8 cellular contexts compared by ENCODE assay signal in the genomic region with DNA sequence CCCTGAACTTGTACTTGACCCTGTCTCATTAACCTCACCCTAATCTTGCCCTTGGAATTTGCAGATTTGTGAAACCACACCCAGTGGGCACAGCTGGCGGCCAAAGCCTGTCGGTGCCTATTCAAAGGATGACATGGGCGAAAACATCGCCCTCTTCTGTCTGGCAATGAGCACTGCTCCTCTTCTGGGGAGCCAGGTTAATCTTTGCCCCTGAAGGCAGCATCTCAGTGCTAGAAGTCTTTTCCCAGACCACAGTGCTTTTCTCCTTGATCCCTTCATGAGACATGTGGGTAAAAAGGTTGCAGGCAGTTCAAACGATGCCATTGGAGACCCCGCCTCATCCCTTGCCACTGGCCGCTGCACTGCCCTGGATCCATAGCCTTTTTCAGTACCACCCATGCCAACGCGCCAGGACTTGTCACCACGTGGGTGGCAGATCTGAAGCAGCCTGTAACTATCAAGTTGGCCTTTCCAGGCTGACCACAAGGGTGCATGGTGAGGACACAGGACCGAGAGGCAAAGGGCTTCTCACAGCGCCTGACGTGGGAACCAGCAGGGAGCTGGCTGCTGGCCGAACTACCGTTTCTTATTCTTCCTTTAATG. TPM values are rescaled to one million over a fixed set of nuclear protein-coding genes. Genes with fewer than 3 reads are reported as not detected.
DNase-seq lines count a peak whose midpoint lies in the region; ATAC-seq, FAIRE-seq and TF ChIP-seq lines count a peak whose summit lies in the region.

No MANE protein-coding gene starts in this region.

- no peaks in the 10 kb centered on the region for H3K9me2 ChIP-seq in Karpas-422 (replicated peaks; ENCODE audit: insufficient read depth, low read length)

- H3K4me1 ChIP-seq in Karpas-422 (ENCODE audit: low read length) (peaks cover 5% of the 10 kb centered on the region; the same call in 1 of the 2 replicates), right cardiac atrium (ENCODE audit: control insufficient read depth, insufficient read depth, low read length) (peaks cover 2% of the 10 kb centered on the region)

- no peaks in the 10 kb centered on the region for H3K36me3 ChIP-seq in Karpas-422 (ENCODE audit: insufficient read depth, low read length)

- H3K4me3 ChIP-seq in Karpas-422 (ENCODE audit: low read length) (no peak overlapping the region; the same call in 1 of the 2 replicates), right cardiac atrium (ENCODE audit: low read length) (no peak overlapping the region), retinal pigment epithelial cell (ENCODE audit: low read length) (no peak overlapping the region)

- no peaks in the 10 kb centered on the region for H4K20me1 ChIP-seq in Karpas-422 (ENCODE audit: insufficient read depth, low read depth, low read length)

- DNase-seq in C1 segment of cervical spinal cord (lab: John Stamatoyannopoulos, UW) (peak in 13 of 14 donors; percentile 12 to 82 (median 61)), GM19239 (ENCODE audit: insufficient read length, low spot score) (peak; percentile 35), Karpas-422 (peak; percentile 87), T follicular helper cell (ENCODE audit: low read depth) (peak; percentile 19), anterior cingulate cortex (lab: John Stamatoyannopoulos, UW) (peak in 53 of 58 donors; percentile 8 to 79 (median 50)), right cardiac atrium (peak; percentile 73 to 87 (median 84)), retinal pigment epithelial cell (ENCODE audit: low read depth) (peak; percentile 34)

- H3K9me3 ChIP-seq in Karpas-422 (ENCODE audit: low read length) (no peaks in the 10 kb centered on the region), right cardiac atrium (ENCODE audit: control insufficient read depth, low read length) (no peaks in the 10 kb centered on the region)

- WGBS in right cardiac atrium, result 24% methylated on average over 15 of the region's 15 CpGs

- ATAC-seq in right cardiac atrium, result peak; percentile 94 to 95
- ATAC-seq in GM21447 (IDR thresholded peaks at IDR 0.05; ENCODE audit: unreplicated experiment), result no peak

- H3K9ac ChIP-seq in Karpas-422 (ENCODE audit: low read length), result no peak overlapping the region

- H3K4me2 ChIP-seq in Karpas-422 (ENCODE audit: low read depth, low read length, poor library complexity, severe bottlenecking), result peak overlapping the region; percentile 38

- H3K79me2 ChIP-seq in Karpas-422 (ENCODE audit: low read length), result no peaks in the 10 kb centered on the region

- H3K27ac ChIP-seq in Karpas-422 (ENCODE audit: low read length) (no peak overlapping the region), right cardiac atrium (ENCODE audit: low read length) (peak overlapping the region; percentile 6)

- intact Hi-C loops in right cardiac atrium (cut with DNase I), result no loop called here

- H3K27me3 ChIP-seq in Karpas-422 (ENCODE audit: low read length) (0 out of 2 replicates have a peak, but pooled peaks cover 3% of the 10 kb centered on the region), right cardiac atrium (ENCODE audit: control insufficient read depth, insufficient read depth) (no peaks in the 10 kb centered on the region)

- peak; percentile 91 for TF ChIP-seq CTCF in retinal pigment epithelial cell (conservative IDR thresholded peaks at IDR 0.05; ENCODE audit: low read depth, low read length)

- peak; percentile 92 for FAIRE-seq in GM19239 (lab: Jason Lieb, UNC)

- no peak overlapping the region for H2AFZ ChIP-seq in Karpas-422 (ENCODE audit: low read length)

RNA-seq across cellular contexts. Expression of a gene that starts 6.5 kb away (rescaled TPM):
- total RNA-seq in Karpas-422 (2014; rRNA removed; shearing (Covaris generic); ENCODE audit: low replicate concordance), result not detected in 2 replicates
- total RNA-seq in right cardiac atrium, result 10 to 100 TPM in 1 of 4 donors, 1 to 10 TPM in 3; 4.0 to 14.7 (median 6.3) TPM
- 15.6 TPM for polyA plus RNA-seq in right cardiac atrium

RNA-seq across cellular contexts. Expression of a gene that starts 20.3 kb away (rescaled TPM):
- total RNA-seq in Karpas-422 (2014; rRNA removed; shearing (Covaris generic); ENCODE audit: low replicate concordance), result 11.8 and 12.2 TPM in 2 replicates
- total RNA-seq in right cardiac atrium, result 10 to 100 TPM in 3 of 4 donors, 1 to 10 TPM in 1; 6.1 to 13.4 (median 10.8) TPM
- 8.3 TPM for polyA plus RNA-seq in right cardiac atrium

Comparison
In these comparisons a context has a peak if more than half of its experiments do, and no peak if none do; other contexts are left out.
1. DNase-seq: peak in every context shown above with its lines; median percentile 87 in Karpas-422; 84 in right cardiac atrium; 61 in C1 segment of cervical spinal cord; 50 in anterior cingulate cortex; 35 in GM19239; 34 in retinal pigment epithelial cell; 19 in T follicular helper cell.